In the genomic region with DNA sequence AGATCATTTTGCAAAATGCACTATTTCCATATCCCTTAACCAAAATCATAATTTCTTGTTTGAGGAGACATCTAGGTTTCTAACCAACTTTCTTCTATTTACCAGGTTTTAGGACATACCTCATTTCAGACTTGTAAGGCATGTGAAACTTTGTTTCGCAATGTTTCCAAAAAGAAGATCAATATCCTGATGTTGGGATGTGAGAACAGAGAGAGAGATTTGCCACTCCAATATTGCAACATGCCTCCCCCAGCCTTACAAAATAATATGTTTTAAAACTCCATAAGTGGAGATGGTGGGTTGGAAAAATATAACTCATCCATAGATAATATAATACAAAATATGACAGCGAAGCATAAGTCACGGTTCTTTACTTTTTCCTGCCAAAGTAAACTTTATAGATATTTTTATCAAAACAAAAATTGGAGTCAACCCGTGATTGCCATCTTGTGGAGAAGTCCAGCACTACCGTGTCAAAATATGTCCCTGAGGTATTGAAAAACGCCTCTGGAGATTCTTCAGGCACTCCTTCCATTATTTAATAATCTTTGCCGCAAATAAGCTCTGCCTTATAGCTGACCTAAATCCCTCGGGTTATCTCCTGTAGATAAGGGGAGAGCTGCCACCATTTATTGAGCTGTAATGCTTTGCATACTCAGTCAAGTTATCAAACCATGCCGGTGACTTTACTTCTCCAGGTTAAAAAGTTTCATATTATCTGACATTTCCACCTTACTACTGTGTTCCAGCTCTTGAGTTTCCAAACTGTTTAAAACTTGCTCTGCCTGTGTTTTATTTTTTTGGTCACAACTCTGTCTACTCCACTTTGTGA, we compare ENCODE assay signal across 1 cellular context.
TF ChIP-seq lines count a peak whose summit lies in the region.

No MANE protein-coding gene starts in this region.

TF ChIP-seq in WTC11, 78 proteins besides CTCF, POLR2A, EP300 and RAD21 (continued from another document):
- TF ChIP-seq, protein P1, sequence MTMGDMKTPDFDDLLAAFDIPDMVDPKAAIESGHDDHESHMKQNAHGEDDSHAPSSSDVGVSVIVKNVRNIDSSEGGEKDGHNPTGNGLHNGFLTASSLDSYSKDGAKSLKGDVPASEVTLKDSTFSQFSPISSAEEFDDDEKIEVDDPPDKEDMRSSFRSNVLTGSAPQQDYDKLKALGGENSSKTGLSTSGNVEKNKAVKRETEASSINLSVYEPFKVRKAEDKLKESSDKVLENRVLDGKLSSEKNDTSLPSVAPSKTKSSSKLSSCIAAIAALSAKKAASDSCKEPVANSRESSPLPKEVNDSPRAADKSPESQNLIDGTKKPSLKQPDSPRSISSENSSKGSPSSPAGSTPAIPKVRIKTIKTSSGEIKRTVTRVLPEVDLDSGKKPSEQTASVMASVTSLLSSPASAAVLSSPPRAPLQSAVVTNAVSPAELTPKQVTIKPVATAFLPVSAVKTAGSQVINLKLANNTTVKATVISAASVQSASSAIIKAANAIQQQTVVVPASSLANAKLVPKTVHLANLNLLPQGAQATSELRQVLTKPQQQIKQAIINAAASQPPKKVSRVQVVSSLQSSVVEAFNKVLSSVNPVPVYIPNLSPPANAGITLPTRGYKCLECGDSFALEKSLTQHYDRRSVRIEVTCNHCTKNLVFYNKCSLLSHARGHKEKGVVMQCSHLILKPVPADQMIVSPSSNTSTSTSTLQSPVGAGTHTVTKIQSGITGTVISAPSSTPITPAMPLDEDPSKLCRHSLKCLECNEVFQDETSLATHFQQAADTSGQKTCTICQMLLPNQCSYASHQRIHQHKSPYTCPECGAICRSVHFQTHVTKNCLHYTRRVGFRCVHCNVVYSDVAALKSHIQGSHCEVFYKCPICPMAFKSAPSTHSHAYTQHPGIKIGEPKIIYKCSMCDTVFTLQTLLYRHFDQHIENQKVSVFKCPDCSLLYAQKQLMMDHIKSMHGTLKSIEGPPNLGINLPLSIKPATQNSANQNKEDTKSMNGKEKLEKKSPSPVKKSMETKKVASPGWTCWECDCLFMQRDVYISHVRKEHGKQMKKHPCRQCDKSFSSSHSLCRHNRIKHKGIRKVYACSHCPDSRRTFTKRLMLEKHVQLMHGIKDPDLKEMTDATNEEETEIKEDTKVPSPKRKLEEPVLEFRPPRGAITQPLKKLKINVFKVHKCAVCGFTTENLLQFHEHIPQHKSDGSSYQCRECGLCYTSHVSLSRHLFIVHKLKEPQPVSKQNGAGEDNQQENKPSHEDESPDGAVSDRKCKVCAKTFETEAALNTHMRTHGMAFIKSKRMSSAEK (CRISPR knock-in tag; IDR thresholded peaks at IDR 0.05; ENCODE audit: borderline replicate concordance), result no peak
